ENCODE assay signal across 17 cellular contexts in the genomic region with DNA sequence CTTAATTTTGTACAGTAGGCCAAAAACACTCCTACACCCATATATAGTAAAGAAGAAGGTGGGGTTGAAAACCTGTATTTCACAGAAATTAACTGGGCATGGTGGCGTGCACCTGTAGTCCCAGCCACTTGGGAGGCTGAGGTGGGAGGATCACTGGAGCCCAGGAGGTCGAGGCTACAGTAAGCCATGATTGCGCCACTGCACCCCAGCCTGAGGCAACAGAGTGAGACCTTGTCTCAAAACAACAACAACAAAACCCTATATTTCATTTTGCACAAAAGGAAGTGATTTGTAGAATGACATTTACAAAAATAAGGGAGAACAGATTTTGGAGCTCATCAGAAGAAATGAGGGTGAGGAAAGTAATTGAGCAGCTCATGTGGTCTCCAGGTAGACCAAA. TPM values are rescaled to one million over a fixed set of nuclear protein-coding genes. Genes with fewer than 3 reads are reported as not detected.
DNase-seq lines count a peak whose midpoint lies in the region; ATAC-seq and TF ChIP-seq lines count a peak whose summit lies in the region.
"Had no signal": no experiment of that assay in that cellular context is flagged by ENCODE, and none has a peak within 500 bp of the region (broad histone marks: within the 10 kb centered on the region; RNA-seq: fewer than 3 reads in every experiment).

No MANE protein-coding gene starts in this region.

- peak overlapping the region; percentile 85 for H3K4me3 Mint-ChIP-seq in CD4-positive, alpha-beta T cell
- H3K4me3 Mint-ChIP-seq in IgD-negative memory B cell (peak overlapping the region in 2 of 4 donors; percentile 16 to 83), naive B cell (peak overlapping the region in 5 of 8 donors; percentile 22 to 84 (median 66))

- H3K36me3 ChIP-seq in colonic mucosa: no peaks in the 10 kb centered on the region

- H3K36me3 Mint-ChIP-seq in CD4-positive, alpha-beta T cell (ENCODE audit: low read depth): peaks cover 64% of the 10 kb centered on the region
- peaks cover 5% of the 10 kb centered on the region for H3K36me3 Mint-ChIP-seq in IgD-negative memory B cell
- peaks cover 9 to 20% of the 10 kb centered on the region in 2 donors for H3K36me3 Mint-ChIP-seq in naive B cell

- peaks cover 33% of the 10 kb centered on the region for H3K4me1 Mint-ChIP-seq in CD4-positive, alpha-beta T cell (ENCODE audit: low read depth)
- H3K4me1 Mint-ChIP-seq in IgD-negative memory B cell (peaks cover 11 to 15% (median 13%) of the 10 kb centered on the region in 3 donors), naive B cell (peaks cover 23 to 32% (median 27%) of the 10 kb centered on the region in 3 donors)

- CTCF ChIA-PET in CD4-positive, alpha-beta T cell (lab: Charles Lee): interaction anchor here (1.0 to 3.6 kb wide), 2 partner anchors 17 to 22 kb away, joined by 3 to 17 read pairs; no protein-coding TSS in a partner anchor

- DNase-seq in CD4-positive, alpha-beta T cell: no peak
- DNase-seq in naive B cell (no peak), omental fat pad (ENCODE audit: low spot score) (no peak), colonic mucosa (no peak)
- DNase-seq: activated naive CD4-positive, alpha-beta T cell treated with anti-CD3 and anti-CD28 coated beads, Interleukin-2, amount 50 U/mL, for 16 hours; BE2C; DMS153; esophagus squamous epithelium; NCI-H187; psoas muscle; stimulated activated CD4-positive, alpha-beta T cell treated with anti-CD3 and anti-CD28 coated beads, Interleukin-12 subunit alpha, Interleukin-12 subunit beta, amount 100 ng/mL, for 4 hours; stimulated activated naive CD4-positive, alpha-beta T cell had no signal

- no peak for TF ChIP-seq CTCF in CD4-positive, alpha-beta T cell (IDR thresholded peaks at IDR 0.05)
- TF ChIP-seq CTCF in omental fat pad (IDR thresholded peaks at IDR 0.05) (no peak), colonic mucosa (IDR thresholded peaks at IDR 0.05) (no peak)

- POLR2A ChIA-PET in CD4-positive, alpha-beta T cell (lab: Charles Lee): interaction anchor here (1.6 kb wide), 1 partner anchor 9 kb away, joined by 4 read pairs; no protein-coding TSS in a partner anchor

- no peaks in the 10 kb centered on the region for H3K9me3 Mint-ChIP-seq in CD4-positive, alpha-beta T cell
- H3K9me3 Mint-ChIP-seq in IgD-negative memory B cell (no peaks in the 10 kb centered on the region), naive B cell (no peaks in the 10 kb centered on the region)
- H3K9me3 Mint-ChIP-seq: T-helper 1 cell treated with Interleukin-12 subunit alpha and Interleukin-12 subunit beta and Interleukin-4 antibody, amounts not matched to agents 30 μg/mL and 1 μg/mL, for 36 hours had no signal

- no peak overlapping the region for H3K27ac ChIP-seq in CD4-positive, alpha-beta T cell (ENCODE audit: low read depth, low read length)
- H3K27ac ChIP-seq in colonic mucosa: no peak overlapping the region
- H3K27ac ChIP-seq: esophagus squamous epithelium, psoas muscle had no signal

- no peak for ATAC-seq in CD4-positive, alpha-beta T cell (ENCODE audit: poor library complexity)
- ATAC-seq in naive B cell (ENCODE audit: low read depth in 2 of 2) (no peak), omental fat pad (ENCODE audit: low FRiP score) (no peak), GM19351 (IDR thresholded peaks at IDR 0.05; ENCODE audit: unreplicated experiment) (no peak)
- ATAC-seq: psoas muscle, Right ventricle myocardium inferior had no signal

- H3K9me3 ChIP-seq in CD4-positive, alpha-beta T cell (ENCODE audit: control insufficient read depth, low read length): no peaks in the 10 kb centered on the region
- H3K9me3 ChIP-seq in colonic mucosa: no peaks in the 10 kb centered on the region
- H3K9me3 ChIP-seq: BE2C, esophagus squamous epithelium, psoas muscle, tibial nerve had no signal

- no peak overlapping the region for H3K4me3 ChIP-seq in colonic mucosa
- H3K4me3 ChIP-seq: esophagus squamous epithelium, psoas muscle, tibial nerve had no signal

- no peaks in the 10 kb centered on the region for H3K27me3 ChIP-seq in CD4-positive, alpha-beta T cell (ENCODE audit: control insufficient read depth, insufficient read depth, low read length)
- H3K27me3 ChIP-seq in colonic mucosa: no peaks in the 10 kb centered on the region
- H3K27me3 ChIP-seq: BE2C, esophagus squamous epithelium, tibial nerve had no signal

- H3K27ac Mint-ChIP-seq in CD4-positive, alpha-beta T cell: peak overlapping the region; percentile 76
- peak overlapping the region in 2 of 3 donors; percentile 50 to 52 for H3K27ac Mint-ChIP-seq in IgD-negative memory B cell
- H3K27ac Mint-ChIP-seq in naive B cell: peak overlapping the region in 3 of 6 donors; percentile 12 to 32 (median 29)

- H3K27me3 Mint-ChIP-seq in CD4-positive, alpha-beta T cell: no peaks in the 10 kb centered on the region
- H3K27me3 Mint-ChIP-seq in IgD-negative memory B cell (no peaks in the 10 kb centered on the region), naive B cell (no peaks in the 10 kb centered on the region)

- H3K4me1 ChIP-seq in colonic mucosa: peaks cover 11% of the 10 kb centered on the region
- H3K4me1 ChIP-seq: BE2C had no signal

- H3K9ac ChIP-seq in colonic mucosa (ENCODE audit: low read depth in 2 of 2, low read length in 2 of 2): no peak overlapping the region

- intact Hi-C loops in CD4-positive, alpha-beta T cell (cut with DNase I, micrococcal nuclease): no loop called here
- intact Hi-C loops in colonic mucosa (cut with DNase I): no loop called here

RNA-seq across cellular contexts. Expression of a gene that starts 2.2 kb away (rescaled TPM):
- total RNA-seq in CD4-positive, alpha-beta T cell: 10 to 100 TPM; 37.4 to 37.7 TPM
- polyA plus RNA-seq in IgD-negative memory B cell (96.5 TPM), naive B cell (ENCODE audit: low read depth in 6 of 6) (10 to 100 TPM; 45.3 to 77.4 (median 67.3) TPM)
- total RNA-seq in omental fat pad (10 to 100 TPM; 36.0 to 54.0 (median 40.3) TPM), colonic mucosa (10 to 100 TPM; 76.3 to 93.7 TPM)

RNA-seq across cellular contexts. Expression of a gene that starts 10.5 kb away (rescaled TPM):
- total RNA-seq in CD4-positive, alpha-beta T cell: 100 to 1,000 TPM; 110 to 111 TPM
- 73.6 TPM for polyA plus RNA-seq in IgD-negative memory B cell
- polyA plus RNA-seq in naive B cell (ENCODE audit: low read depth in 6 of 6): 100 to 1,000 TPM in 2 of 6 donors, 10 to 100 TPM in 4; 64.4 to 110 (median 89.0) TPM
- 10 to 100 TPM; 44.3 to 58.8 (median 51.7) TPM for total RNA-seq in omental fat pad
- total RNA-seq in colonic mucosa: 10 to 100 TPM; 51.5 to 51.6 TPM

RNA-seq across cellular contexts. Expression of a gene that starts 11.9 kb away (rescaled TPM):
- 1 to 10 TPM; 5.4 to 6.9 TPM for total RNA-seq in CD4-positive, alpha-beta T cell
- polyA plus RNA-seq in IgD-negative memory B cell: 8.0 TPM
- polyA plus RNA-seq in naive B cell (ENCODE audit: low read depth in 6 of 6): 1 to 10 TPM in 5 of 6 donors, not detected in 1; 3.8 to 7.9 (median 4.3) TPM
- total RNA-seq in omental fat pad: 10 to 100 TPM; 15.6 to 19.4 (median 17.9) TPM
- total RNA-seq in colonic mucosa: 100 to 1,000 TPM; 163 to 208 TPM

RNA-seq across cellular contexts. Expression of a gene that starts 36.5 kb away (rescaled TPM):
- total RNA-seq in CD4-positive, alpha-beta T cell: 1 to 10 TPM; 8.9 to 9.6 TPM
- polyA plus RNA-seq in IgD-negative memory B cell: 28.3 TPM
- polyA plus RNA-seq in naive B cell (ENCODE audit: low read depth in 6 of 6): 10 to 100 TPM; 16.0 to 42.2 (median 27.7) TPM
- 10 to 100 TPM; 19.2 to 47.1 (median 41.4) TPM for total RNA-seq in omental fat pad
- 100 to 1,000 TPM in 1 of 2 donors, 10 to 100 TPM in 1; 66.2 to 110 TPM for total RNA-seq in colonic mucosa

RNA-seq across cellular contexts. Expression of a gene that starts 45.4 kb away (rescaled TPM):
- 10 to 100 TPM; 28.1 to 33.0 TPM for total RNA-seq in CD4-positive, alpha-beta T cell
- polyA plus RNA-seq in IgD-negative memory B cell (100 TPM), naive B cell (ENCODE audit: low read depth in 6 of 6) (10 to 100 TPM; 15.5 to 74.6 (median 46.1) TPM)
- total RNA-seq in omental fat pad (10 to 100 TPM; 44.1 to 73.7 (median 54.1) TPM), colonic mucosa (10 to 100 TPM; 32.6 to 33.0 TPM)

Comparison
In these comparisons a context has a peak if more than half of its experiments do, and no peak if none do; other contexts are left out.
1. RNA of a gene that starts 11.9 kb away (total RNA-seq): 163 to 208 TPM in colonic mucosa; 15.6 to 19.4 TPM in omental fat pad and 5.4 to 6.9 TPM in CD4-positive, alpha-beta T cell; every median in the first group is over 4 times any median in the second.